22 cellular contexts compared by ENCODE assay signal in genomic region chr2:134522856-134523460, GRCh38.
DNase-seq lines count a peak whose midpoint lies in the region; ATAC-seq and TF ChIP-seq lines count a peak whose summit lies in the region.
"Had no signal": no experiment of that assay in that cellular context is flagged by ENCODE, and none has a peak within 500 bp of the region (broad histone marks: within the 10 kb centered on the region; RNA-seq: fewer than 3 reads in every experiment).

No MANE protein-coding gene starts in this region.

- no peaks in the 10 kb centered on the region for H3K36me3 Mint-ChIP-seq in glutamatergic neuron (ENCODE audit: unreplicated experiment)
- H3K36me3 Mint-ChIP-seq in type B pancreatic cell, result no peaks in the 10 kb centered on the region
- H3K36me3 Mint-ChIP-seq: immature natural killer cell; neural progenitor cell; stimulated activated naive B cell treated with anti-CD40 and anti-IgM and Interleukin-4, amounts not matched to agents 10 μg/mL and 1 μg/mL and 100 μg/mL, for 72 hours had no signal

- DNase-seq in DMS153 treated with DMSO at 0.1 percent for 48 hours (lab: John Stamatoyannopoulos, UW; ENCODE audit: unreplicated experiment), result peak; percentile 16
- peak; percentile 99 for DNase-seq in NCI-H1694 (lab: John Stamatoyannopoulos, UW)
- peak; percentile 24 for DNase-seq in NCI-H774 (lab: John Stamatoyannopoulos, UW)
- DNase-seq in glutamatergic neuron, result peak; percentile 41
- DNase-seq in type B pancreatic cell (ENCODE audit: extremely low spot score, unreplicated experiment), result no peak
- no peak for DNase-seq in stimulated activated CD4-positive, alpha-beta T cell treated with anti-CD3 and anti-CD28 coated beads, Interleukin-12 subunit alpha, Interleukin-12 subunit beta, amount 100 ng/mL, for 4 hours
- DNase-seq: activated CD4-positive, alpha-beta T cell treated with anti-CD3 and anti-CD28 coated beads, Interleukin-2, amount 50 U/mL, for 4 hours; activated gamma-delta T cell; dermis blood vessel endothelial cell; DND-41; immature natural killer cell; KG1; mucosa of descending colon; OCI-M1; Right ventricle myocardium superior; stimulated activated CD4-positive, alpha-beta T cell treated with anti-CD3 and anti-CD28 coated beads, Interleukin-1b, Interleukin-23, amount 100 ng/mL, for 48 hours; stimulated activated naive B cell treated with anti-CD40 and anti-IgM and Interleukin-4, amounts not matched to agents 10 μg/mL and 1 μg/mL and 100 μg/mL, for 72 hours; T-helper 1 cell had no signal

- peak overlapping the region; percentile 99 for H3K27ac Mint-ChIP-seq in glutamatergic neuron (ENCODE audit: unreplicated experiment)
- no peak overlapping the region for H3K27ac Mint-ChIP-seq in type B pancreatic cell
- H3K27ac Mint-ChIP-seq: immature natural killer cell; neural progenitor cell; progenitor cell of endocrine pancreas; stimulated activated naive B cell treated with anti-CD40 and anti-IgM and Interleukin-4, amounts not matched to agents 10 μg/mL and 1 μg/mL and 100 μg/mL, for 72 hours had no signal

- peak overlapping the region; percentile 58 for H3K4me3 Mint-ChIP-seq in glutamatergic neuron (ENCODE audit: unreplicated experiment)
- H3K4me3 Mint-ChIP-seq in type B pancreatic cell, result no peak overlapping the region
- H3K4me3 Mint-ChIP-seq: immature natural killer cell; neural progenitor cell; stimulated activated naive B cell treated with anti-CD40 and anti-IgM and Interleukin-4, amounts not matched to agents 10 μg/mL and 1 μg/mL and 100 μg/mL, for 72 hours had no signal

- TF ChIP-seq CTCF in glutamatergic neuron (IDR thresholded peaks at IDR 0.05; ENCODE audit: partially characterized antibody, unreplicated experiment) (no peak), type B pancreatic cell (conservative IDR thresholded peaks at IDR 0.05) (no peak)

- ATAC-seq in GM19328 (IDR thresholded peaks at IDR 0.05; ENCODE audit: unreplicated experiment) (no peak), GM21526 (IDR thresholded peaks at IDR 0.05; ENCODE audit: low FRiP score, unreplicated experiment) (no peak)
- ATAC-seq: mucosa of descending colon; stimulated activated naive B cell treated with anti-CD40 and anti-IgM and Interleukin-4, amounts not matched to agents 10 μg/mL and 1 μg/mL and 100 μg/mL, for 72 hours had no signal

- H3K9me3 Mint-ChIP-seq in glutamatergic neuron (ENCODE audit: unreplicated experiment) (peaks cover 10% of the 10 kb centered on the region), type B pancreatic cell (no peaks in the 10 kb centered on the region)
- H3K9me3 Mint-ChIP-seq: immature natural killer cell; neural progenitor cell; stimulated activated naive B cell treated with anti-CD40 and anti-IgM and Interleukin-4, amounts not matched to agents 10 μg/mL and 1 μg/mL and 100 μg/mL, for 72 hours had no signal

- H3K27me3 Mint-ChIP-seq in glutamatergic neuron (ENCODE audit: unreplicated experiment), result peaks cover 6% of the 10 kb centered on the region
- H3K27me3 Mint-ChIP-seq in type B pancreatic cell, result peaks cover 4% of the 10 kb centered on the region
- H3K27me3 Mint-ChIP-seq: progenitor cell of endocrine pancreas; stimulated activated naive B cell treated with anti-CD40 and anti-IgM and Interleukin-4, amounts not matched to agents 10 μg/mL and 1 μg/mL and 100 μg/mL, for 72 hours had no signal

- H3K4me1 Mint-ChIP-seq in glutamatergic neuron (ENCODE audit: low read depth, unreplicated experiment), result peaks cover 38% of the 10 kb centered on the region
- peaks cover 5% of the 10 kb centered on the region for H3K4me1 Mint-ChIP-seq in type B pancreatic cell (ENCODE audit: unreplicated experiment)
- H3K4me1 Mint-ChIP-seq: immature natural killer cell; stimulated activated naive B cell treated with anti-CD40 and anti-IgM and Interleukin-4, amounts not matched to agents 10 μg/mL and 1 μg/mL and 100 μg/mL, for 72 hours had no signal

Comparison
In these comparisons a context has a peak if more than half of its experiments do, and no peak if none do; other contexts are left out.
1. DNase-seq: peak in DMS153 treated with DMSO at 0.1 percent for 48 hours (single experiment), NCI-H1694 (single experiment), NCI-H774 (single experiment) and glutamatergic neuron (single experiment); none in type B pancreatic cell (single experiment) and stimulated activated CD4-positive, alpha-beta T cell treated with anti-CD3 and anti-CD28 coated beads, Interleukin-12 subunit alpha, Interleukin-12 subunit beta, amount 100 ng/mL, for 4 hours (single experiment).